Comparison of ENCODE assay signal across 8 cellular contexts in the genomic region with DNA sequence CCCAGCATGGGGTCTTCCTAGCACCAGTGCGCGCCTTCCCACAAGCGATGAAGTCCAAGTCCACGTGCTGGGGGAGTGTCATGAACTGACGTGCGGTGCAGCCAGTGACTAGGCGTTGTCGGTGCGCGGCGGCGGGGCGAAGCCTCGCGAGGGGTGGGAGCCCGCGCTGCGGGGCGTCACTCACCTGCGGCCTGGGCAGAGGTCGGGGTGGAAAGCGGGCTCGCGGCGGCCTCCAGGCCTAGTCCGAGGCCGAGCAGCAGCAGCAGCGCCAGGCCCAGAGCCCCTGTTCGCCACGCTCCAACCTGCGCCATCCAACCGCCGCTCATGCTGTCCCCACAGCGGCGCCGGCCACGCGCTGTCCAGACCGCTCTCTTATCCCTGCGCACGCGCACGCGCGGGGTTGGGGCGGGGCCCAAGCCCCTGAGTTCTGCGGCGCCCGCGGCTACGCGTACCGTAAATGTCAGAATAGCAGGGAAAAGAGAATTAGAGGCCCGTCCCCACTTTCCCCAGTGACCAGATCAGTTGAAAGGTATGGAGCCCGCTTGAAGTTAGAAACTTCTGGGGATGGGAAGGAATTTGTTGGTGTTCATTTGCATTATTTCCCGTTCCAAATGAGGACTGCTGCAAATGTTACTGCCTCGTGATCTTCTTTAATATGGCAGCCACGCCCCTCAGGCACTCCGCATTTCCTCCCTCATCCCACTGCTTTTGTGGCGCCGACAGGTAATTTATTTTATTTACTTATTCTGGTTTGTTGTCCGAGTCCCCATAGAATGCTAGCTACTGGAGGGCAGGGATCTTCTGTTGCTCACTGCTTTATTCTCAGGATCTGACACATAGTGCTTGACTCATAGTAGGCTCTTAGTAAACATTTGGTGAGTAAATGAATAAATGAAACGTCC. TPM values are rescaled to one million over a fixed set of nuclear protein-coding genes. Genes with fewer than 3 reads are reported as not detected.
DNase-seq lines count a peak whose midpoint lies in the region; ATAC-seq, FAIRE-seq and TF ChIP-seq lines count a peak whose summit lies in the region.

CD320 (minus strand) TSS at position 394 of the 902 bp plus-strand sequence; CDS start at position 326, 68 bp downstream.

- no peak for TF ChIP-seq CTCF in D721Med (IDR thresholded peaks at IDR 0.05; ENCODE audit: insufficient read depth, missing control alignments)
- no peak for TF ChIP-seq CTCF in KMS-11 (conservative IDR thresholded peaks at IDR 0.05; ENCODE audit: low read depth, low read length)

- no peak within 1 kb of the TSS for H3K4me3 ChIP-seq in KMS-11 (IDR thresholded peaks at IDR 0.05; ENCODE audit: insufficient read depth, low read depth, low read length)

- H2AFZ ChIP-seq in KMS-11 (ENCODE audit: low read depth), result peak within 1 kb of the TSS; percentile 74

- H3K27me3 ChIP-seq in KMS-11 (ENCODE audit: insufficient read depth, low read depth), result no peaks in the 10 kb centered on the region

- peak within 1 kb of the TSS; percentile 82 to 94 (median 92) for H3K4me3 Mint-ChIP-seq in naive B cell

- peaks cover 15% of the 10 kb centered on the region for H3K4me1 ChIP-seq in KMS-11 (ENCODE audit: low read depth, poor library complexity, severe bottlenecking)

- H3K27me3 Mint-ChIP-seq in naive B cell, result no peaks in the 10 kb centered on the region

- H3K27ac Mint-ChIP-seq in naive B cell, result peak within 1 kb of the TSS; percentile 9 to 93 (median 86)

- no peaks in the 10 kb centered on the region for H3K36me3 Mint-ChIP-seq in naive B cell

- peaks cover 19 to 32% (median 26%) of the 10 kb centered on the region in 3 donors for H3K4me1 Mint-ChIP-seq in naive B cell

- peak; percentile 67 for ATAC-seq in GM21526 (IDR thresholded peaks at IDR 0.05; ENCODE audit: low FRiP score, unreplicated experiment)
- ATAC-seq in naive B cell (ENCODE audit: low read depth in 2 of 2), result peak; percentile 89 to 94

- H3K27ac ChIP-seq in KMS-11, result peak within 1 kb of the TSS; percentile 58

- peaks cover 40% of the 10 kb centered on the region for H3K79me2 ChIP-seq in KMS-11 (ENCODE audit: insufficient read depth, low read depth)

- no peaks in the 10 kb centered on the region for H3K36me3 ChIP-seq in KMS-11 (ENCODE audit: insufficient read depth)

- FAIRE-seq in D721Med (lab: Jason Lieb, UNC), result no peak

- peak within 1 kb of the TSS; percentile 74 for H3K4me2 ChIP-seq in KMS-11

- no peaks in the 10 kb centered on the region for H3K9me3 Mint-ChIP-seq in naive B cell

- peak; percentile 96 for DNase-seq in D721Med (ENCODE audit: insufficient read length, low spot score)
- peak; percentile 75 for DNase-seq in activated T-helper 1 cell treated with Interleukin-2 at 50 U/mL for 16 hours (ENCODE audit: low read depth)
- peak; percentile 85 for DNase-seq in fibroblast of gingiva (ENCODE audit: low read depth)
- DNase-seq in naive B cell, result peak; percentile 86
- DNase-seq in stimulated activated CD8-positive, alpha-beta memory T cell treated with anti-CD3 and anti-CD28 coated beads, Interleukin-7, amount 100 ng/mL, for 48 hours (ENCODE audit: extremely low read depth in 1 of 2, low read depth in 1 of 2), result peak; percentile 73 to 82

- H4K20me1 ChIP-seq in KMS-11 (ENCODE audit: insufficient read depth), result no peaks in the 10 kb centered on the region

- H3K9ac ChIP-seq in KMS-11, result peak within 1 kb of the TSS; percentile 89

TF ChIP-seq in PFSK-1, 5 proteins besides CTCF, POLR2A, EP300 and RAD21:
- TF ChIP-seq POLR2AphosphoS5 (IDR thresholded peaks at IDR 0.05; ENCODE audit: low read depth, low read length) (peak; percentile 97), TAF1 (IDR thresholded peaks at IDR 0.05; ENCODE audit: borderline replicate concordance, insufficient read depth, low read length) (peak; percentile 57; the same call in 1 of the 2 replicates), SIN3A (IDR thresholded peaks at IDR 0.05; ENCODE audit: borderline replicate concordance, insufficient read depth, low read length) (peak; percentile 90; the same call in 1 of the 2 replicates), FOXP2 (optimal IDR thresholded peaks at IDR 0.05; ENCODE audit: borderline replicate concordance, extremely low read depth, extremely low read length, insufficient read depth) (peak; percentile 75)
- TF ChIP-seq, protein P1, sequence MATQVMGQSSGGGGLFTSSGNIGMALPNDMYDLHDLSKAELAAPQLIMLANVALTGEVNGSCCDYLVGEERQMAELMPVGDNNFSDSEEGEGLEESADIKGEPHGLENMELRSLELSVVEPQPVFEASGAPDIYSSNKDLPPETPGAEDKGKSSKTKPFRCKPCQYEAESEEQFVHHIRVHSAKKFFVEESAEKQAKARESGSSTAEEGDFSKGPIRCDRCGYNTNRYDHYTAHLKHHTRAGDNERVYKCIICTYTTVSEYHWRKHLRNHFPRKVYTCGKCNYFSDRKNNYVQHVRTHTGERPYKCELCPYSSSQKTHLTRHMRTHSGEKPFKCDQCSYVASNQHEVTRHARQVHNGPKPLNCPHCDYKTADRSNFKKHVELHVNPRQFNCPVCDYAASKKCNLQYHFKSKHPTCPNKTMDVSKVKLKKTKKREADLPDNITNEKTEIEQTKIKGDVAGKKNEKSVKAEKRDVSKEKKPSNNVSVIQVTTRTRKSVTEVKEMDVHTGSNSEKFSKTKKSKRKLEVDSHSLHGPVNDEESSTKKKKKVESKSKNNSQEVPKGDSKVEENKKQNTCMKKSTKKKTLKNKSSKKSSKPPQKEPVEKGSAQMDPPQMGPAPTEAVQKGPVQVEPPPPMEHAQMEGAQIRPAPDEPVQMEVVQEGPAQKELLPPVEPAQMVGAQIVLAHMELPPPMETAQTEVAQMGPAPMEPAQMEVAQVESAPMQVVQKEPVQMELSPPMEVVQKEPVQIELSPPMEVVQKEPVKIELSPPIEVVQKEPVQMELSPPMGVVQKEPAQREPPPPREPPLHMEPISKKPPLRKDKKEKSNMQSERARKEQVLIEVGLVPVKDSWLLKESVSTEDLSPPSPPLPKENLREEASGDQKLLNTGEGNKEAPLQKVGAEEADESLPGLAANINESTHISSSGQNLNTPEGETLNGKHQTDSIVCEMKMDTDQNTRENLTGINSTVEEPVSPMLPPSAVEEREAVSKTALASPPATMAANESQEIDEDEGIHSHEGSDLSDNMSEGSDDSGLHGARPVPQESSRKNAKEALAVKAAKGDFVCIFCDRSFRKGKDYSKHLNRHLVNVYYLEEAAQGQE (IDR thresholded peaks at IDR 0.05; ENCODE audit: insufficient read depth in 1 of 2, low read depth in 2 of 2, low read length in 2 of 2), result 0 out of 4 replicates have a peak, but pooled peaks of 1 of the 2 experiments have one; percentile 21

RNA-seq across cellular contexts. Expression of gene CD320, which starts in this region (rescaled TPM):
- polyA plus RNA-seq in PFSK-1 (2012; ENCODE audit: insufficient read length, low read depth), result 154 TPM
- polyA plus RNA-seq in naive B cell (ENCODE audit: low read depth in 6 of 6), result 10 to 100 TPM; 16.0 to 32.4 (median 24.3) TPM
